Comparison of ENCODE assay signal across 16 cellular contexts in the genomic region with DNA sequence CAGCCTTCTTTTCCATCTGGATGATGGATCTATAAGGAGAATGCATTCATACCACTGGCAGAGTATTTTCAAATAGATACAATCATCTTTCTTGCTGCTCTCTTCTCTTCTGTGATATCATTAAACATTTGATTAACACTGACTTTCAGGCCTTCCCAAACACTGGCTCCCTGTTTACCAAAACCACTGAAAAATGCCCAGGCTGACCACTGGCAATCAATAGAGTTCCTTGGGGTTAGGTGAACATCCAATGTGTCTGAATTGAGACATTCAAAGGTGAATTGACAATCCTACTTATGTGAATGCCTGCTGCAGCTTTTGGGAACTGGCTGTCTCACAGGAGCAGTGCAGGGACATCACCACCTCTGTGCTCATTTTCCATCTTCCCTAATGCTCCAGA.
DNase-seq lines count a peak whose midpoint lies in the region; ATAC-seq, FAIRE-seq and TF ChIP-seq lines count a peak whose summit lies in the region.
"Had no signal": no experiment of that assay in that cellular context is flagged by ENCODE, and none has a peak within 500 bp of the region (broad histone marks: within the 10 kb centered on the region; RNA-seq: fewer than 3 reads in every experiment).

No MANE protein-coding gene starts in this region.

- no peak for TF ChIP-seq POLR2A in right lobe of liver (IDR thresholded peaks at IDR 0.05)
- no peak for TF ChIP-seq POLR2A in HepG2 (IDR thresholded peaks at IDR 0.05; ENCODE audit: insufficient read depth in 1 of 2, low read depth in 2 of 2, low read length in 2 of 2)

- H3K4me1 Mint-ChIP-seq in activated CD8-positive, alpha-beta memory T cell treated with anti-CD3 and anti-CD28 coated beads, Interleukin-2, amount 10 ng/mL, durations not matched to agents 7 days and 5 days = no peaks in the 10 kb centered on the region
- no peaks in the 10 kb centered on the region for H3K4me1 Mint-ChIP-seq in HFFc6 (ENCODE audit: low read depth)
- H3K4me1 Mint-ChIP-seq: CD8-positive, alpha-beta memory T cell had no signal

- H3K27ac Mint-ChIP-seq in activated CD8-positive, alpha-beta memory T cell treated with anti-CD3 and anti-CD28 coated beads, Interleukin-2, amount 10 ng/mL, durations not matched to agents 7 days and 5 days = no peak overlapping the region
- H3K27ac Mint-ChIP-seq in HFFc6 = no peak overlapping the region
- H3K27ac Mint-ChIP-seq: CD8-positive, alpha-beta memory T cell had no signal

- H3K36me3 Mint-ChIP-seq in activated CD8-positive, alpha-beta memory T cell treated with anti-CD3 and anti-CD28 coated beads, Interleukin-2, amount 10 ng/mL, durations not matched to agents 7 days and 5 days = peaks cover 12% of the 10 kb centered on the region
- peaks cover 16% of the 10 kb centered on the region for H3K36me3 Mint-ChIP-seq in HFFc6 (ENCODE audit: low read depth)

- no peak overlapping the region for H3K9ac ChIP-seq in HepG2 (ENCODE audit: insufficient read depth, low read depth, low read length)
- H3K9ac ChIP-seq: BLaER1 had no signal

- H2AFZ ChIP-seq in HepG2 (ENCODE audit: low read length) = no peak overlapping the region

- H3K27ac ChIP-seq in right lobe of liver (no peak overlapping the region), HepG2 (ENCODE audit: extremely low read length, insufficient read depth, low read length) (no peak overlapping the region), dorsolateral prefrontal cortex (peak overlapping the region in 34 of 59 donors; percentile 2 to 73 (median 44)), coronary artery (no peak overlapping the region)
- H3K27ac ChIP-seq: 22Rv1, BLaER1 had no signal

- H3K4me3 Mint-ChIP-seq in activated CD8-positive, alpha-beta memory T cell treated with anti-CD3 and anti-CD28 coated beads, Interleukin-2, amount 10 ng/mL, durations not matched to agents 7 days and 5 days = no peak overlapping the region
- no peak overlapping the region for H3K4me3 Mint-ChIP-seq in HFFc6
- H3K4me3 Mint-ChIP-seq: CD8-positive, alpha-beta memory T cell had no signal

- FAIRE-seq in HepG2 (lab: Jason Lieb, UNC) = no peak
- FAIRE-seq: GM19239 had no signal

- no peaks in the 10 kb centered on the region for H3K27me3 Mint-ChIP-seq in activated CD8-positive, alpha-beta memory T cell treated with anti-CD3 and anti-CD28 coated beads, Interleukin-2, amount 10 ng/mL, durations not matched to agents 7 days and 5 days
- H3K27me3 Mint-ChIP-seq in HFFc6 (ENCODE audit: insufficient read depth) = peaks cover 2% of the 10 kb centered on the region; the same call in 1 of the 2 replicates

- H4K20me1 ChIP-seq in HepG2 (ENCODE audit: insufficient read depth, low read length) = no peaks in the 10 kb centered on the region

- H3K9me3 ChIP-seq in right lobe of liver (no peaks in the 10 kb centered on the region), HepG2 (ENCODE audit: low read length) (peaks cover 11% of the 10 kb centered on the region)

- TF ChIP-seq CTCF in right lobe of liver (IDR thresholded peaks at IDR 0.05) (no peak), HepG2 (CRISPR knock-in tag; IDR thresholded peaks at IDR 0.05) (no peak), dorsolateral prefrontal cortex (IDR thresholded peaks at IDR 0.05 in 54 of 56, conservative IDR thresholded peaks at IDR 0.05 in 2 of 56; ENCODE audit: low read depth in 1 of 56, partially characterized antibody in 56 of 56) (no peak), HFFc6 (IDR thresholded peaks at IDR 0.05) (no peak), coronary artery (IDR thresholded peaks at IDR 0.05) (no peak)

- no peaks in the 10 kb centered on the region for H3K36me3 ChIP-seq in right lobe of liver
- no peaks in the 10 kb centered on the region for H3K36me3 ChIP-seq in HepG2 (replicated peaks in 1 of 2; ENCODE audit: control insufficient read depth in 1 of 2, insufficient read depth in 2 of 2, low read length in 2 of 2)
- H3K36me3 ChIP-seq: BLaER1 had no signal

- no peaks in the 10 kb centered on the region for H3K79me2 ChIP-seq in HepG2 (ENCODE audit: insufficient read depth, low read length)

- in situ Hi-C loops in HepG2 (cut with HindIII; ENCODE audit: extremely low pct_ligation_motif_present, low pct_unique_long_range_greater_than_20kb) = no loop called here

- POLR2A ChIA-PET in HepG2 (lab: Yijun Ruan, JAX) = no interaction called here

- H3K4me3 ChIP-seq in right lobe of liver (no peak overlapping the region), HepG2 (replicated peaks in 1 of 3; ENCODE audit: insufficient read depth in 1 of 3, low read depth in 2 of 3, low read length in 3 of 3) (no peak overlapping the region), dorsolateral prefrontal cortex (no peak overlapping the region), coronary artery (no peak overlapping the region)
- H3K4me3 ChIP-seq: BLaER1 had no signal

- no peaks in the 10 kb centered on the region for H3K4me1 ChIP-seq in right lobe of liver
- H3K4me1 ChIP-seq in HepG2 (ENCODE audit: insufficient read depth, low read length) = no peaks in the 10 kb centered on the region
- H3K4me1 ChIP-seq: BLaER1 had no signal

- no peak overlapping the region for H3K4me2 ChIP-seq in HepG2 (ENCODE audit: low read depth, low read length)
- H3K4me2 ChIP-seq: BLaER1 had no signal

- TF ChIP-seq RAD21 in HepG2 (CRISPR knock-in tag; IDR thresholded peaks at IDR 0.05) = no peak

- CTCF ChIA-PET in HepG2 (lab: Yijun Ruan, JAX; ENCODE audit: low intra/inter-chr PET ratio, low total read pairs) = no interaction called here
- CTCF ChIA-PET in activated CD8-positive, alpha-beta memory T cell treated with anti-CD3 and anti-CD28 coated beads, Interleukin-2, amount 10 ng/mL, durations not matched to agents 7 days and 5 days (lab: Charles Lee) = no interaction called here

- TF ChIP-seq EP300 in HepG2 (IDR thresholded peaks at IDR 0.05; ENCODE audit: low read depth in 2 of 2, low read length in 2 of 2) = no peak
- TF ChIP-seq EP300 in HepG2 (CRISPR knock-in tag; IDR thresholded peaks at IDR 0.05; ENCODE audit: borderline replicate concordance) = no peak

- BruUV-seq in HepG2 (replicated peaks; lab: Mats Ljungman, UMichigan) = no TSS peak

- peaks cover 5% of the 10 kb centered on the region for H3K9me3 Mint-ChIP-seq in activated CD8-positive, alpha-beta memory T cell treated with anti-CD3 and anti-CD28 coated beads, Interleukin-2, amount 10 ng/mL, durations not matched to agents 7 days and 5 days (ENCODE audit: low read depth)
- H3K9me3 Mint-ChIP-seq in HFFc6 = peaks cover 12% of the 10 kb centered on the region; the same call in 1 of the 2 replicates

- intact Hi-C loops in right lobe of liver (cut with DNase I) (no loop called here), HepG2 (cut with micrococcal nuclease; ENCODE audit: unreplicated experiment) (no loop called here), dorsolateral prefrontal cortex (cut with DNase I) (no loop called here)

- H3K27me3 ChIP-seq in right lobe of liver (no peaks in the 10 kb centered on the region), HepG2 (ENCODE audit: control insufficient read depth in 1 of 2, insufficient read depth in 2 of 2, low read length in 2 of 2) (no peaks in the 10 kb centered on the region), dorsolateral prefrontal cortex (peaks cover 0 to 32% (median 3%) of the 10 kb centered on the region in 45 donors)

- peak; percentile 37 to 64 (median 47) for ATAC-seq in right lobe of liver
- ATAC-seq in HepG2 = no peak
- ATAC-seq in left lobe of liver = peak; percentile 45
- no peak for ATAC-seq in activated CD8-positive, alpha-beta memory T cell treated with anti-CD3 and anti-CD28 coated beads, Interleukin-2, amount 10 ng/mL, durations not matched to agents 7 days and 5 days
- no peak for ATAC-seq in HG03354 (IDR thresholded peaks at IDR 0.05; ENCODE audit: poor library complexity, severe bottlenecking, unreplicated experiment)
- ATAC-seq: HCT116 had no signal

- DNase-seq in right lobe of liver = no peak
- no peak for DNase-seq in HepG2 (ENCODE audit: low spot score)
- no peak for DNase-seq in dorsolateral prefrontal cortex
- DNase-seq in left lobe of liver (ENCODE audit: low spot score) = no peak
- no peak for DNase-seq in activated CD8-positive, alpha-beta memory T cell treated with anti-CD3 and anti-CD28 coated beads, Interleukin-2, amount 10 ng/mL, durations not matched to agents 7 days and 5 days
- DNase-seq in HFFc6 = no peak
- no peak for DNase-seq in coronary artery (ENCODE audit: low spot score)
- DNase-seq: AML-193; CD8-positive, alpha-beta memory T cell; DMS53; GF-D8 had no signal

TF ChIP-seq in HepG2, 621 proteins besides CTCF, POLR2A, EP300 and RAD21 (continues in another document):
- TF ChIP-seq KLF9 (CRISPR knock-in tag; IDR thresholded peaks at IDR 0.05; ENCODE audit: low read depth) (no peak), CCAR2 (optimal IDR thresholded peaks at IDR 0.05; ENCODE audit: low read depth, low read length) (no peak), ZSCAN12 (CRISPR knock-in tag; IDR thresholded peaks at IDR 0.05) (no peak), ZNF124 (CRISPR knock-in tag; IDR thresholded peaks at IDR 0.05) (no peak), ZNF878 (CRISPR knock-in tag; IDR thresholded peaks at IDR 0.05) (no peak), NFKBIZ (CRISPR knock-in tag; IDR thresholded peaks at IDR 0.05) (no peak), NFYC (CRISPR knock-in tag; IDR thresholded peaks at IDR 0.05) (no peak), RBFOX2 (IDR thresholded peaks at IDR 0.05; ENCODE audit: low read depth, low read length) (no peak), ZNF205 (CRISPR knock-in tag; IDR thresholded peaks at IDR 0.05) (no peak), NKX3-1 (CRISPR knock-in tag; IDR thresholded peaks at IDR 0.05) (no peak), RFXANK (CRISPR knock-in tag; IDR thresholded peaks at IDR 0.05) (no peak), ZNF143 (CRISPR knock-in tag; IDR thresholded peaks at IDR 0.05) (no peak), ZNF510 (CRISPR knock-in tag; IDR thresholded peaks at IDR 0.05; ENCODE audit: low read depth) (no peak)
- TF ChIP-seq, protein P1, sequence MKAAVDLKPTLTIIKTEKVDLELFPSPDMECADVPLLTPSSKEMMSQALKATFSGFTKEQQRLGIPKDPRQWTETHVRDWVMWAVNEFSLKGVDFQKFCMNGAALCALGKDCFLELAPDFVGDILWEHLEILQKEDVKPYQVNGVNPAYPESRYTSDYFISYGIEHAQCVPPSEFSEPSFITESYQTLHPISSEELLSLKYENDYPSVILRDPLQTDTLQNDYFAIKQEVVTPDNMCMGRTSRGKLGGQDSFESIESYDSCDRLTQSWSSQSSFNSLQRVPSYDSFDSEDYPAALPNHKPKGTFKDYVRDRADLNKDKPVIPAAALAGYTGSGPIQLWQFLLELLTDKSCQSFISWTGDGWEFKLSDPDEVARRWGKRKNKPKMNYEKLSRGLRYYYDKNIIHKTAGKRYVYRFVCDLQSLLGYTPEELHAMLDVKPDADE (CRISPR knock-in tag; IDR thresholded peaks at IDR 0.05) = no peak

Comparison
In these comparisons a context has a peak if more than half of its experiments do, and no peak if none do; other contexts are left out.
1. ATAC-seq: peak in right lobe of liver (4 of 4) and left lobe of liver (single experiment); none in HepG2 (single experiment), activated CD8-positive, alpha-beta memory T cell treated with anti-CD3 and anti-CD28 coated beads, Interleukin-2, amount 10 ng/mL, durations not matched to agents 7 days and 5 days (single experiment) and HG03354 (single experiment).
2. H3K27ac ChIP-seq: peak in dorsolateral prefrontal cortex (34 of 59); none in right lobe of liver (0 of 3), HepG2 (single experiment) and coronary artery (0 of 2).